Comparison of ENCODE assay signal across 1 cellular context in genomic region chr5:138440226-138441073, GRCh38.
TF ChIP-seq lines count a peak whose summit lies in the region.

No MANE protein-coding gene starts in this region.

TF ChIP-seq in H1, 55 proteins besides CTCF, POLR2A, EP300 and RAD21:
- TF ChIP-seq CTBP2 (IDR thresholded peaks at IDR 0.05; ENCODE audit: borderline replicate concordance, insufficient read depth, insufficient read length, low read length) = no peak
- no peak for TF ChIP-seq RBBP5 (IDR thresholded peaks at IDR 0.05; ENCODE audit: borderline replicate concordance, low read depth, low read length)
- no peak for TF ChIP-seq ZNF274 (IDR thresholded peaks at IDR 0.05; ENCODE audit: borderline replicate concordance, extremely low read depth, low read length)
- no peak for TF ChIP-seq SP4 (IDR thresholded peaks at IDR 0.05; ENCODE audit: low read length)
- no peak for TF ChIP-seq E2F6 (IDR thresholded peaks at IDR 0.05)
- TF ChIP-seq HDAC6 (IDR thresholded peaks at IDR 0.05; ENCODE audit: low read depth, low read length) = no peak
- no peak for TF ChIP-seq ATF2 (IDR thresholded peaks at IDR 0.05; ENCODE audit: low read length)
- TF ChIP-seq YY1 (IDR thresholded peaks at IDR 0.05; ENCODE audit: low read depth, low read length) = no peak
- no peak for TF ChIP-seq CHD7 (IDR thresholded peaks at IDR 0.05; ENCODE audit: insufficient replicate concordance, low read length)
- TF ChIP-seq CBX5 (IDR thresholded peaks at IDR 0.05; ENCODE audit: low read depth, low read length) = no peak
- no peak for TF ChIP-seq POU5F1 (IDR thresholded peaks at IDR 0.05; ENCODE audit: low read depth, low read length)
- no peak for TF ChIP-seq BCL11A (IDR thresholded peaks at IDR 0.05; ENCODE audit: low read depth in 2 of 2, low read length in 2 of 2)
- TF ChIP-seq CREB1 (IDR thresholded peaks at IDR 0.05) = no peak
- TF ChIP-seq KDM1A (IDR thresholded peaks at IDR 0.05; ENCODE audit: borderline replicate concordance, low read length) = no peak
- TF ChIP-seq ASH2L (IDR thresholded peaks at IDR 0.05; ENCODE audit: low read length) = no peak
- no peak for TF ChIP-seq MAFK (IDR thresholded peaks at IDR 0.05; ENCODE audit: low read depth, low read length)
- TF ChIP-seq POLR2AphosphoS5 (IDR thresholded peaks at IDR 0.05; ENCODE audit: low read depth, low read length) = no peak
- TF ChIP-seq CHD2 (IDR thresholded peaks at IDR 0.05; ENCODE audit: low read length) = no peak
- no peak for TF ChIP-seq CHD1 (IDR thresholded peaks at IDR 0.05; ENCODE audit: low read depth, low read length)
